In the genomic region with DNA sequence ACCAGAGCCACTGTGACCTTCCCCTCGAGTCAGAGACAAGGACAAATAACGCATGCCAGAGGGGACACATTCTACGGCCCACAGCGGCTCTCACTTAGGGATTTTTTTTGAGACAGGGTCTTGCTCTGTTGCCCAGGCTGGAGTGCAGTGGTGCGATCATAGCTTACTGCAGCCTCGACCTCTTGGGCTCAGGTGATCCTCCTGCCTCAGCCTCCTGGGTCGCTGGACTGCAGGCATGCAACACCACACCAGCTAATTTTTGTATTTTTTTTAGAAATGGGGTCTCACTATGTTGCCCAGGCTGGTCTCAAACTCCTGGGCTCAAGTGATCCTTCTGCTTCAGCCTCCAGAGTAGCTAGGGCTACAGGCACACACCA, we compare ENCODE assay signal across 8 cellular contexts. TPM values are rescaled to one million over a fixed set of nuclear protein-coding genes. Genes with fewer than 3 reads are reported as not detected.
A peak's percentile ranks its signal among the peaks of the same experiment; 100 is the strongest.
DNase-seq lines count a peak whose midpoint lies in the region; ATAC-seq, FAIRE-seq and TF ChIP-seq lines count a peak whose summit lies in the region.
"Not testable (repeated sequence)": the region's sequence is repeated elsewhere in the genome, so short reads cannot be mapped to it uniquely, and the experiment has no call there.

No MANE protein-coding gene starts in this region.

- peaks cover 20% of the 10 kb centered on the region for H3K9me3 ChIP-seq in BLaER1
- H3K9me3 ChIP-seq in HEK293 (ENCODE audit: control insufficient read depth, insufficient read depth, low read depth, low read length); K562 (replicated peaks; ENCODE audit: control insufficient read depth, insufficient read depth, low read depth, low read length); kidney (ENCODE audit: control insufficient read depth in 1 of 2, low read length in 2 of 2); HepG2 (ENCODE audit: low read length); neuronal stem cell (replicated peaks in 1 of 2; ENCODE audit: control insufficient read depth in 2 of 2, insufficient read depth in 1 of 2, low read depth in 1 of 2, low read length in 2 of 2): not testable (repeated sequence)

- not testable (repeated sequence) for TF ChIP-seq POLR2A in K562 (conservative IDR thresholded peaks at IDR 0.05); HepG2 (IDR thresholded peaks at IDR 0.05; ENCODE audit: insufficient read depth in 1 of 2, low read depth in 2 of 2, low read length in 2 of 2)

- TF ChIP-seq EP300 in K562 (IDR thresholded peaks at IDR 0.05; ENCODE audit: low read length); HepG2 (IDR thresholded peaks at IDR 0.05; ENCODE audit: low read depth in 2 of 2, low read length in 2 of 2); HepG2 (CRISPR knock-in tag; IDR thresholded peaks at IDR 0.05; ENCODE audit: borderline replicate concordance): not testable (repeated sequence)

- H3K9ac ChIP-seq in BLaER1 (peak overlapping the region; percentile 50; the same call in 1 of the 2 replicates), K562 (ENCODE audit: insufficient read depth in 1 of 2, low read depth in 2 of 2, low read length in 2 of 2) (peak overlapping the region in 1 of 2 experiments; percentile 43; a peak in 2 of 4 replicates)
- H3K9ac ChIP-seq in kidney (ENCODE audit: low read length in 2 of 2); HepG2 (ENCODE audit: insufficient read depth, low read depth, low read length); neuronal stem cell (ENCODE audit: low read depth, low read length, poor library complexity): not testable (repeated sequence)

- H3K79me1 ChIP-seq in neuronal stem cell (ENCODE audit: low read depth, low read length) = not testable (repeated sequence)

- H3K27me3 ChIP-seq in BLaER1; K562 (ENCODE audit: control insufficient read depth in 2 of 2, insufficient read depth in 2 of 2, low read length in 2 of 2); HepG2 (ENCODE audit: control insufficient read depth in 1 of 2, insufficient read depth in 2 of 2, low read length in 2 of 2); neuronal stem cell (ENCODE audit: control insufficient read depth in 3 of 3, insufficient read depth in 3 of 3, low read depth in 1 of 3, low read length in 3 of 3): not testable (repeated sequence)

- not testable (repeated sequence) for H3K9me3 Mint-ChIP-seq in WTC11

- not testable (repeated sequence) for H2BK5ac ChIP-seq in neuronal stem cell (ENCODE audit: low read length)

- BruUV-seq in K562 (replicated peaks; lab: Mats Ljungman, UMichigan); HepG2 (replicated peaks; lab: Mats Ljungman, UMichigan): not testable (repeated sequence)

- TF ChIP-seq RAD21 in K562 (CRISPR knock-in tag; conservative IDR thresholded peaks at IDR 0.05 in 1 of 2, IDR thresholded peaks at IDR 0.05 in 1 of 2); HepG2 (CRISPR knock-in tag; IDR thresholded peaks at IDR 0.05): not testable (repeated sequence)

- intact Hi-C loops in K562 (cut with micrococcal nuclease); Right ventricle myocardium inferior (cut with DNase I); kidney (cut with DNase I); HepG2 (cut with micrococcal nuclease; ENCODE audit: unreplicated experiment): not testable (repeated sequence)

- H3K4ac ChIP-seq in neuronal stem cell (ENCODE audit: low read length) = not testable (repeated sequence)

- H3K36me3 ChIP-seq in BLaER1 (peaks cover 11% of the 10 kb centered on the region), neuronal stem cell (replicated peaks in 1 of 2; ENCODE audit: control insufficient read depth in 2 of 2, insufficient read depth in 2 of 2, low read length in 2 of 2) (peaks cover under 1 to 71% of the 10 kb centered on the region in 2 donors)
- H3K36me3 ChIP-seq in HEK293 (ENCODE audit: control insufficient read depth in 2 of 2, insufficient read depth in 1 of 2, low read length in 2 of 2); K562 (ENCODE audit: control insufficient read depth, insufficient read depth, low read length); kidney (ENCODE audit: control insufficient read depth in 1 of 2, insufficient read depth in 2 of 2, low read length in 2 of 2); HepG2 (replicated peaks in 1 of 2; ENCODE audit: control insufficient read depth in 1 of 2, insufficient read depth in 2 of 2, low read length in 2 of 2): not testable (repeated sequence)

- H3K4me1 Mint-ChIP-seq in WTC11 = not testable (repeated sequence)

- not testable (repeated sequence) for H3K23ac ChIP-seq in neuronal stem cell (ENCODE audit: low read depth, low read length, poor library complexity)

- 65% methylated on average over 7 of the region's 7 CpGs for WGBS in K562 (ENCODE audit: insufficient coverage, low coverage, missing lambda C conversion rate)
- whole genome bisulfite sequencing in HepG2 (ENCODE audit: low lambda C conversion rate) = 61% methylated on average over 6 of the region's 7 CpGs
- WGBS in neuronal stem cell (ENCODE audit: extremely low coverage in 2 of 2, insufficient read length in 2 of 2, insufficient replicate concordance in 1 of 2), 2 donors = no CpG with 5 or more reads among the region's 7 CpGs

- TF ChIP-seq CTCF in HEK293 (tag by site-specific recombination; IDR thresholded peaks at IDR 0.05); WTC11 (IDR thresholded peaks at IDR 0.05); K562 (IDR thresholded peaks at IDR 0.05 in 2 of 3, conservative IDR thresholded peaks at IDR 0.05 in 1 of 3; ENCODE audit: insufficient read depth in 2 of 3, low read depth in 1 of 3, low read length in 3 of 3); kidney (IDR thresholded peaks at IDR 0.05; ENCODE audit: borderline replicate concordance, extremely low read depth, insufficient read depth); HepG2 (CRISPR knock-in tag; IDR thresholded peaks at IDR 0.05): not testable (repeated sequence)

- not testable (repeated sequence) for H3K9me1 ChIP-seq in K562 (ENCODE audit: control insufficient read depth, insufficient read depth, low read length)

- H3K4me3 ChIP-seq in BLaER1; HEK293 (ENCODE audit: low read depth, low read length); K562; kidney (ENCODE audit: low read length in 2 of 2); HepG2 (replicated peaks in 1 of 3; ENCODE audit: insufficient read depth in 1 of 3, low read depth in 2 of 3, low read length in 3 of 3); neuronal stem cell (ENCODE audit: low read length in 2 of 2): not testable (repeated sequence)

- H3K27ac ChIP-seq in BLaER1 = 0 out of 2 replicates have a peak overlapping the region, but pooled peaks have one; percentile 55
- H3K27ac ChIP-seq in HEK293 (ENCODE audit: extremely low read depth, low read depth, low read length); K562 (ENCODE audit: extremely low read depth, low read depth, low read length); kidney (ENCODE audit: low read depth in 2 of 2, low read length in 2 of 2); HepG2 (ENCODE audit: extremely low read length, insufficient read depth, low read length); neuronal stem cell (replicated peaks; ENCODE audit: low read length): not testable (repeated sequence)

- POLR2A ChIA-PET in HEK293 (lab: Yijun Ruan, JAX); WTC11 (lab: Charles Lee); HepG2 (lab: Yijun Ruan, JAX): not testable (repeated sequence)
- POLR2A ChIA-PET in K562 (lab: Yijun Ruan, JAX) = interaction anchor here (0.8 kb wide), 1 partner anchor 86 kb away, joined by 3 read pairs; no protein-coding TSS in a partner anchor

- H2BK12ac ChIP-seq in neuronal stem cell (ENCODE audit: low read length) = not testable (repeated sequence)

- not testable (repeated sequence) for DNase-seq in WTC11 (ENCODE audit: low spot score); K562 (ENCODE audit: extremely low read depth in 1 of 4, low spot score in 3 of 4); HepG2 (ENCODE audit: low spot score); neuronal stem cell (ENCODE audit: low spot score)
- DNase-seq in Right ventricle myocardium inferior (ENCODE audit: missing footprints) = peak; percentile 14
- peak; percentile 17 for DNase-seq in kidney

- not testable (repeated sequence) for H4K91ac ChIP-seq in neuronal stem cell (ENCODE audit: low read depth, low read length, poor library complexity)

- not testable (repeated sequence) for H3K27me3 Mint-ChIP-seq in WTC11 (ENCODE audit: low read depth)

- not testable (repeated sequence) for H2AFZ ChIP-seq in K562 (ENCODE audit: low read depth, low read length); HepG2 (ENCODE audit: low read length); neuronal stem cell (ENCODE audit: low read length)

- FAIRE-seq in K562 (lab: Jason Lieb, UNC); kidney (lab: Jason Lieb, UNC); HepG2 (lab: Jason Lieb, UNC): not testable (repeated sequence)

- H3K4me2 ChIP-seq in BLaER1 = peak overlapping the region; percentile 43
- H3K4me2 ChIP-seq in K562 (ENCODE audit: insufficient read depth, low read length); HepG2 (ENCODE audit: low read depth, low read length); neuronal stem cell (ENCODE audit: insufficient read depth, low read length, poor library complexity, severe bottlenecking): not testable (repeated sequence)

- not testable (repeated sequence) for ATAC-seq in WTC11, K562, Right ventricle myocardium inferior, HepG2

- not testable (repeated sequence) for H2BK120ac ChIP-seq in neuronal stem cell (ENCODE audit: low read depth, low read length)

- H3K4me1 ChIP-seq in BLaER1 (peaks cover 11% of the 10 kb centered on the region), K562 (replicated peaks in 1 of 2; ENCODE audit: control insufficient read depth in 2 of 2, insufficient read depth in 2 of 2, low read length in 2 of 2) (peaks cover 0 to 13% of the 10 kb centered on the region in 2 experiments; a peak in 1 of 5 replicates), HepG2 (ENCODE audit: insufficient read depth, low read length) (peaks cover 12% of the 10 kb centered on the region)
- H3K4me1 ChIP-seq in HEK293 (ENCODE audit: control insufficient read depth, insufficient read depth, low read length); kidney (ENCODE audit: control insufficient read depth in 1 of 2, insufficient read depth in 1 of 2, low read depth in 1 of 2, low read length in 2 of 2); neuronal stem cell (ENCODE audit: control insufficient read depth in 2 of 2, insufficient read depth in 1 of 2, low read depth in 1 of 2, low read length in 2 of 2): not testable (repeated sequence)

- in situ Hi-C loops in K562 (cut with MboI); HepG2 (cut with HindIII; ENCODE audit: extremely low pct_ligation_motif_present, low pct_unique_long_range_greater_than_20kb): not testable (repeated sequence)

- not testable (repeated sequence) for H4K20me1 ChIP-seq in BLaER1; K562 (replicated peaks; ENCODE audit: control insufficient read depth, insufficient read depth, low read length); HepG2 (ENCODE audit: insufficient read depth, low read length)

- CTCF ChIA-PET in HEK293 (lab: Yijun Ruan, JAX) (interaction anchor here (0.9 to 2.4 kb wide), 4 partner anchors 16 to 281 kb away, joined by 3 to 14 read pairs (median 3); no protein-coding TSS in a partner anchor), WTC11 (lab: Charles Lee) (interaction anchor here (1.0 to 1.7 kb wide), 5 partner anchors 13 to 202 kb away, joined by 3 to 10 read pairs (median 5); a partner anchor contains a TSS)
- CTCF ChIA-PET in K562 (lab: Yijun Ruan, JAX; ENCODE audit: low intra/inter-chr PET ratio); HepG2 (lab: Yijun Ruan, JAX; ENCODE audit: low intra/inter-chr PET ratio, low total read pairs): not testable (repeated sequence)

- not testable (repeated sequence) for H3K36me3 Mint-ChIP-seq in WTC11

- H3K18ac ChIP-seq in neuronal stem cell (ENCODE audit: low read length) = not testable (repeated sequence)

- H2BK15ac ChIP-seq in neuronal stem cell (ENCODE audit: low read length) = not testable (repeated sequence)

- H3K14ac ChIP-seq in neuronal stem cell (ENCODE audit: low read length) = peak overlapping the region; percentile 14

- not testable (repeated sequence) for H3K27ac Mint-ChIP-seq in WTC11

- not testable (repeated sequence) for H2AK5ac ChIP-seq in neuronal stem cell (ENCODE audit: low read depth, low read length)

- not testable (repeated sequence) for H3K4me3 Mint-ChIP-seq in WTC11

- H4K8ac ChIP-seq in neuronal stem cell (ENCODE audit: low read depth, low read length) = not testable (repeated sequence)

- H3K79me2 ChIP-seq in K562 (ENCODE audit: control insufficient read depth, insufficient read depth, low read length); HepG2 (ENCODE audit: insufficient read depth, low read length): not testable (repeated sequence)

RNA-seq across cellular contexts. Expression of a gene that starts 28.1 kb away (rescaled TPM):
- total RNA-seq in WTC11 (2021) (74.5 to 76.3 TPM (median 75.6 TPM) in 3 replicates), K562 (2014; rRNA removed) (63.2 and 82.2 TPM in 2 replicates), K562 (2014; rRNA removed; fragmentation: Illumina TruSeq; extraction: Trizol) (42.0 and 48.5 TPM in 2 replicates), K562 (2015; rRNA removed; fragmentation: Illumina TruSeq; extraction: Trizol) (54.4 and 66.7 TPM in 2 replicates), K562 (2021) (63.1 and 70.3 TPM in 2 replicates), Right ventricle myocardium inferior (65.6 TPM), kidney (69.7 TPM), HepG2 (2016; rRNA removed; fragmentation: Illumina TruSeq; extraction: Trizol) (37.2 and 39.5 TPM in 2 replicates)
- 101 and 160 TPM in 2 replicates for total RNA-seq in K562 (2011; cell fraction: chromatin; rRNA removed; ENCODE audit: low replicate concordance)
- total RNA-seq in K562 (2011; cell fraction: nucleolus; rRNA removed) = 112 and 117 TPM in 2 replicates
- total RNA-seq in K562 (2011; cell fraction: nucleoplasm; rRNA removed) = 92.0 and 98.2 TPM in 2 replicates
- polyA plus RNA-seq in K562 (2011; rRNA removed) (46.6 and 57.6 TPM in 2 replicates), K562 (2014; fragmentation: Illumina TruSeq; extraction: Trizol) (68.9 and 81.9 TPM in 2 replicates), K562 (2014; fragmentation: Nextera tagmentation; extraction: Ambion mirVana) (1 to 10 TPM in 1 of 2 experiments, under 1 TPM in 1; 0.90 to 1.8 TPM), K562 (2014; rRNA removed) (84.7 and 95.1 TPM in 2 replicates), kidney (ENCODE audit: insufficient read depth, low read depth, low replicate concordance) (33.7 TPM), HepG2 (2011; rRNA removed) (149 and 151 TPM in 2 replicates)
- polyA plus RNA-seq in K562 (2011; cell fraction: cytosol; rRNA removed) = 70.4 and 122 TPM in 2 replicates
- 84.9 and 193 TPM in 2 replicates for polyA plus RNA-seq in K562 (2011; cell fraction: nucleus; rRNA removed)
- 65.4 and 79.1 TPM in 2 replicates for polyA plus RNA-seq in K562 (2012)
- polyA minus RNA-seq in K562 (2011; rRNA and poly(A)+ RNA removed) = 29.0 and 45.3 TPM in 2 replicates
- polyA minus RNA-seq in K562 (2011; cell fraction: cytosol; rRNA and poly(A)+ RNA removed) = 53.6 and 66.7 TPM in 2 replicates
- polyA minus RNA-seq in K562 (2011; cell fraction: nucleus; rRNA and poly(A)+ RNA removed) = 32.7 and 38.9 TPM in 2 replicates
- total RNA-seq in HepG2 (2016; cell fraction: cytosol; rRNA removed; fragmentation: Illumina TruSeq; extraction: Trizol; ENCODE audit: low read depth) = 15.1 and 18.2 TPM in 2 replicates
- 27.1 and 40.8 TPM in 2 replicates for total RNA-seq in HepG2 (2016; cell fraction: insoluble cytoplasmic fraction; rRNA removed; fragmentation: Illumina TruSeq; extraction: Trizol)
- 19.4 and 20.4 TPM in 2 replicates for total RNA-seq in HepG2 (2016; cell fraction: membrane; rRNA removed; fragmentation: Illumina TruSeq; extraction: Trizol)
- 47.7 and 56.8 TPM in 2 replicates for total RNA-seq in HepG2 (2016; cell fraction: nucleus; rRNA removed; fragmentation: Illumina TruSeq; extraction: Trizol)
- 91.7 and 149 TPM in 2 replicates for polyA plus RNA-seq in HepG2 (2011; cell fraction: cytosol; rRNA removed)
- 233 and 293 TPM in 2 replicates for polyA plus RNA-seq in HepG2 (2011; cell fraction: nucleus; rRNA removed)
- polyA plus RNA-seq in HepG2 (2012) = 62.1 and 64.6 TPM in 2 replicates
- polyA plus RNA-seq in HepG2 (2016; cell fraction: cytosol; fragmentation: Illumina TruSeq; extraction: Trizol; ENCODE audit: low read depth) = 10.3 and 11.7 TPM in 2 replicates
- polyA plus RNA-seq in HepG2 (2016; cell fraction: insoluble cytoplasmic fraction; fragmentation: Illumina TruSeq; extraction: Trizol; ENCODE audit: low read depth) = 53.5 and 62.0 TPM in 2 replicates
- 18.2 and 24.3 TPM in 2 replicates for polyA plus RNA-seq in HepG2 (2016; cell fraction: membrane; fragmentation: Illumina TruSeq; extraction: Trizol; ENCODE audit: low read depth)
- 127 and 170 TPM in 2 replicates for polyA plus RNA-seq in HepG2 (2016; cell fraction: nucleus; fragmentation: Illumina TruSeq; extraction: Trizol; ENCODE audit: insufficient read depth, low read depth)
- 43.2 and 193 TPM in 2 replicates for polyA minus RNA-seq in HepG2 (2011; rRNA and poly(A)+ RNA removed; ENCODE audit: low replicate concordance)
- polyA minus RNA-seq in HepG2 (2011; cell fraction: cytosol; rRNA and poly(A)+ RNA removed) = 76.9 and 86.6 TPM in 2 replicates
- polyA minus RNA-seq in HepG2 (2011; cell fraction: nucleus; rRNA and poly(A)+ RNA removed) = 74.3 and 80.3 TPM in 2 replicates
- 112 TPM for polyA plus RNA-seq in neuronal stem cell (2013, experiment 1 of 2)
- 111 TPM for polyA plus RNA-seq in neuronal stem cell (2013, experiment 2 of 2)
